12 cellular contexts compared by ENCODE assay signal in the genomic region with DNA sequence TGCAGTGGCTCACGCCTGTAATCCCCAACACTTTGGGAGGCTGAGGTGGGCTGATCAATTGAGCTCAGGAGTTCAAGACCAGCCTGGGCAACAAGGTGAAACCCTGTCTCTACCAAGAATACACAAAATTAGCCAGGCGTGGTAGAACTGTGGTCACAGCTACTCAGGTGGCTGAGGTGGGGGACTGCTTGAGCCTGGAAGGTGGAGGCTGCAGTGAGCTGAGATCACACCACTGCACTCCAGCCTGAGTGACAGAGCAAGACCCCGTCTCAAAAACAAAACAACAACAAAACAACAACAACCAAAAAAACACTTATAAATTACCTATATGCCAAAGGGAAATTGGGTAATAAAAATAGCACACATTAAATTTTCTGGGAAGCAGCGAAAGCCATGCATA.
A peak's percentile ranks its signal among the peaks of the same experiment; 100 is the strongest.
DNase-seq lines count a peak whose midpoint lies in the region; ATAC-seq, FAIRE-seq and TF ChIP-seq lines count a peak whose summit lies in the region.
"Had no signal": no experiment of that assay in that cellular context is flagged by ENCODE, and none has a peak within 500 bp of the region (broad histone marks: within the 10 kb centered on the region; RNA-seq: fewer than 3 reads in every experiment).

No MANE protein-coding gene starts in this region.

- H3K4me1 ChIP-seq in K562 (replicated peaks in 1 of 2; ENCODE audit: control insufficient read depth in 2 of 2, insufficient read depth in 2 of 2, low read length in 2 of 2) (peaks cover 19 to 30% of the 10 kb centered on the region in 2 experiments), upper lobe of left lung (peaks cover 24 to 50% (median 31%) of the 10 kb centered on the region in 4 donors), esophagus muscularis mucosa (peaks cover 48 to 95% (median 91%) of the 10 kb centered on the region in 4 donors)

- H3K36me3 ChIP-seq in K562 (ENCODE audit: control insufficient read depth, insufficient read depth, low read length) (no peaks in the 10 kb centered on the region; the same call in 2 of the 3 replicates), upper lobe of left lung (no peaks in the 10 kb centered on the region), esophagus muscularis mucosa (no peaks in the 10 kb centered on the region)
- H3K36me3 ChIP-seq: heart left ventricle, neural progenitor cell had no signal

- no TSS peak for BruUV-seq in K562 (replicated peaks; lab: Mats Ljungman, UMichigan)

- peak overlapping the region; percentile 95; the same call in 2 of the 3 replicates for H3K27ac ChIP-seq in K562 (ENCODE audit: extremely low read depth, low read depth, low read length)
- peak overlapping the region; percentile 4 to 80 (median 36) for H3K27ac ChIP-seq in upper lobe of left lung
- H3K27ac ChIP-seq in esophagus muscularis mucosa (replicated peaks in 1 of 4), result peak overlapping the region in 1 of 4 donors; percentile 55
- H3K27ac ChIP-seq: neural progenitor cell had no signal

- TF ChIP-seq EP300 in K562 (IDR thresholded peaks at IDR 0.05; ENCODE audit: low read length) (no peak), upper lobe of left lung (IDR thresholded peaks at IDR 0.05) (no peak), esophagus muscularis mucosa (IDR thresholded peaks at IDR 0.05) (no peak)

- intact Hi-C loops in cardiac septum (cut with DNase I), result no loop called here
- intact Hi-C loops in left cardiac atrium (cut with DNase I), result no loop called here
- intact Hi-C loops in K562 (cut with micrococcal nuclease), result no loop called here
- intact Hi-C loops in esophagus muscularis mucosa (cut with DNase I), result no loop called here

- H3K27me3 ChIP-seq in K562 (ENCODE audit: control insufficient read depth in 2 of 2, insufficient read depth in 2 of 2, low read length in 2 of 2) (no peaks in the 10 kb centered on the region), upper lobe of left lung (no peaks in the 10 kb centered on the region), esophagus muscularis mucosa (no peaks in the 10 kb centered on the region)
- H3K27me3 ChIP-seq: heart left ventricle, neural progenitor cell had no signal

- FAIRE-seq in K562 (lab: Jason Lieb, UNC), result no peak

- POLR2A ChIA-PET in K562 (lab: Yijun Ruan, JAX), result no interaction called here

- H3K79me2 ChIP-seq in K562 (ENCODE audit: control insufficient read depth, insufficient read depth, low read length), result peaks cover 57% of the 10 kb centered on the region

- in situ Hi-C loops in K562 (cut with MboI), result no loop called here

- WGBS in K562 (ENCODE audit: insufficient coverage, low coverage, missing lambda C conversion rate), result 42% methylated on average over 3 of the region's 4 CpGs
- WGBS in upper lobe of left lung, 2 donors, result 79 to 85% methylated on average over 4 of the region's 4 CpGs
- 97% methylated on average over 4 of the region's 4 CpGs for WGBS in esophagus muscularis mucosa

- DNase-seq in cardiac septum (ENCODE audit: low spot score) (peak; percentile 35), left cardiac atrium (no peak), K562 (ENCODE audit: extremely low read depth in 1 of 4, low spot score in 3 of 4) (no peak), upper lobe of left lung (no peak), esophagus muscularis mucosa (ENCODE audit: extremely low spot score) (no peak), amniotic stem cell (lab: John Stamatoyannopoulos, UW) (no peak), NCI-H1930 (lab: John Stamatoyannopoulos, UW) (no peak)
- DNase-seq: activated CD4-positive, alpha-beta T cell treated with anti-CD3 and anti-CD28 coated beads for 48 hours; MM.1S had no signal

- H3K9ac ChIP-seq in K562 (ENCODE audit: insufficient read depth in 1 of 2, low read depth in 2 of 2, low read length in 2 of 2), result no peak overlapping the region; a peak in 1 of 4 replicates
- H3K9ac ChIP-seq: neural progenitor cell had no signal

- H4K20me1 ChIP-seq in K562 (replicated peaks; ENCODE audit: control insufficient read depth, insufficient read depth, low read length), result no peaks in the 10 kb centered on the region; the same call in 1 of the 2 replicates

- no peak overlapping the region for H3K4me2 ChIP-seq in K562 (ENCODE audit: insufficient read depth, low read length)
- H3K4me2 ChIP-seq: neural progenitor cell had no signal

- no peaks in the 10 kb centered on the region for H3K9me3 ChIP-seq in K562 (replicated peaks; ENCODE audit: control insufficient read depth, insufficient read depth, low read depth, low read length)
- no peaks in the 10 kb centered on the region for H3K9me3 ChIP-seq in upper lobe of left lung
- H3K9me3 ChIP-seq in esophagus muscularis mucosa, result peaks cover 0 to 5% (median 0%) of the 10 kb centered on the region in 4 donors

- no peak overlapping the region for H2AFZ ChIP-seq in K562 (ENCODE audit: low read depth, low read length)
- H2AFZ ChIP-seq: neural progenitor cell had no signal

- no peak for TF ChIP-seq POLR2A in K562 (conservative IDR thresholded peaks at IDR 0.05)
- TF ChIP-seq POLR2A in upper lobe of left lung (IDR thresholded peaks at IDR 0.05), result no peak
- TF ChIP-seq POLR2A in esophagus muscularis mucosa (IDR thresholded peaks at IDR 0.05; ENCODE audit: low read depth), result no peak

- no peak overlapping the region for H3K4me3 ChIP-seq in K562
- H3K4me3 ChIP-seq in upper lobe of left lung, result no peak overlapping the region
- no peak overlapping the region for H3K4me3 ChIP-seq in esophagus muscularis mucosa
- H3K4me3 ChIP-seq: neural progenitor cell had no signal

- TF ChIP-seq CTCF in K562 (IDR thresholded peaks at IDR 0.05 in 2 of 3, conservative IDR thresholded peaks at IDR 0.05 in 1 of 3; ENCODE audit: insufficient read depth in 2 of 3, low read depth in 1 of 3, low read length in 3 of 3) (no peak), upper lobe of left lung (IDR thresholded peaks at IDR 0.05) (no peak), esophagus muscularis mucosa (IDR thresholded peaks at IDR 0.05) (no peak)

- CTCF ChIA-PET in K562 (lab: Yijun Ruan, JAX; ENCODE audit: low intra/inter-chr PET ratio), result no interaction called here

- no peak for TF ChIP-seq RAD21 in K562 (CRISPR knock-in tag; conservative IDR thresholded peaks at IDR 0.05 in 1 of 2, IDR thresholded peaks at IDR 0.05 in 1 of 2)

- no peak for ATAC-seq in left cardiac atrium
- peak; percentile 61 for ATAC-seq in HG03135 (IDR thresholded peaks at IDR 0.05; ENCODE audit: unreplicated experiment)
- no peak for ATAC-seq in K562
- ATAC-seq in upper lobe of left lung (ENCODE audit: low FRiP score in 2 of 2), result no peak

- H3K9me1 ChIP-seq in K562 (ENCODE audit: control insufficient read depth, insufficient read depth, low read length), result no peaks in the 10 kb centered on the region

TF ChIP-seq in K562, 482 proteins besides CTCF, POLR2A, EP300 and RAD21 (continues in another document):
- TF ChIP-seq ZNF699 (CRISPR knock-in tag; IDR thresholded peaks at IDR 0.05; ENCODE audit: insufficient replicate concordance) (no peak), CBX1 (IDR thresholded peaks at IDR 0.05; ENCODE audit: low read depth) (no peak), HDAC1 (IDR thresholded peaks at IDR 0.05) (no peak), ZNF165 (CRISPR knock-in tag; IDR thresholded peaks at IDR 0.05; ENCODE audit: borderline replicate concordance) (no peak), GATA2 (CRISPR knock-in tag; IDR thresholded peaks at IDR 0.05) (no peak), CHCHD3 (CRISPR knock-in tag; IDR thresholded peaks at IDR 0.05) (no peak), MYBL2 (IDR thresholded peaks at IDR 0.05; ENCODE audit: low read depth) (no peak), MYBL2 (CRISPR knock-in tag; IDR thresholded peaks at IDR 0.05; ENCODE audit: borderline replicate concordance) (no peak), SAFB (IDR thresholded peaks at IDR 0.05; ENCODE audit: borderline replicate concordance, low read depth, low read length) (no peak), HOXB6 (CRISPR knock-in tag; IDR thresholded peaks at IDR 0.05; ENCODE audit: borderline replicate concordance) (no peak), ZNF217 (CRISPR knock-in tag; IDR thresholded peaks at IDR 0.05) (no peak)
- TF ChIP-seq, protein P1, sequence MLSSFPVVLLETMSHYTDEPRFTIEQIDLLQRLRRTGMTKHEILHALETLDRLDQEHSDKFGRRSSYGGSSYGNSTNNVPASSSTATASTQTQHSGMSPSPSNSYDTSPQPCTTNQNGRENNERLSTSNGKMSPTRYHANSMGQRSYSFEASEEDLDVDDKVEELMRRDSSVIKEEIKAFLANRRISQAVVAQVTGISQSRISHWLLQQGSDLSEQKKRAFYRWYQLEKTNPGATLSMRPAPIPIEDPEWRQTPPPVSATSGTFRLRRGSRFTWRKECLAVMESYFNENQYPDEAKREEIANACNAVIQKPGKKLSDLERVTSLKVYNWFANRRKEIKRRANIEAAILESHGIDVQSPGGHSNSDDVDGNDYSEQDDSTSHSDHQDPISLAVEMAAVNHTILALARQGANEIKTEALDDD (IDR thresholded peaks at IDR 0.05), result no peak
- TF ChIP-seq, protein P2, sequence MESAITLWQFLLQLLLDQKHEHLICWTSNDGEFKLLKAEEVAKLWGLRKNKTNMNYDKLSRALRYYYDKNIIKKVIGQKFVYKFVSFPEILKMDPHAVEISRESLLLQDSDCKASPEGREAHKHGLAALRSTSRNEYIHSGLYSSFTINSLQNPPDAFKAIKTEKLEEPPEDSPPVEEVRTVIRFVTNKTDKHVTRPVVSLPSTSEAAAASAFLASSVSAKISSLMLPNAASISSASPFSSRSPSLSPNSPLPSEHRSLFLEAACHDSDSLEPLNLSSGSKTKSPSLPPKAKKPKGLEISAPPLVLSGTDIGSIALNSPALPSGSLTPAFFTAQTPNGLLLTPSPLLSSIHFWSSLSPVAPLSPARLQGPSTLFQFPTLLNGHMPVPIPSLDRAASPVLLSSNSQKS (CRISPR knock-in tag; IDR thresholded peaks at IDR 0.05), result no peak
- TF ChIP-seq, protein P3, sequence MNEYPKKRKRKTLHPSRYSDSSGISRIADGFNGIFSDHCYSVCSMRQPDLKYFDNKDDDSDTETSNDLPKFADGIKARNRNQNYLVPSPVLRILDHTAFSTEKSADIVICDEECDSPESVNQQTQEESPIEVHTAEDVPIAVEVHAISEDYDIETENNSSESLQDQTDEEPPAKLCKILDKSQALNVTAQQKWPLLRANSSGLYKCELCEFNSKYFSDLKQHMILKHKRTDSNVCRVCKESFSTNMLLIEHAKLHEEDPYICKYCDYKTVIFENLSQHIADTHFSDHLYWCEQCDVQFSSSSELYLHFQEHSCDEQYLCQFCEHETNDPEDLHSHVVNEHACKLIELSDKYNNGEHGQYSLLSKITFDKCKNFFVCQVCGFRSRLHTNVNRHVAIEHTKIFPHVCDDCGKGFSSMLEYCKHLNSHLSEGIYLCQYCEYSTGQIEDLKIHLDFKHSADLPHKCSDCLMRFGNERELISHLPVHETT (CRISPR knock-in tag; conservative IDR thresholded peaks at IDR 0.05 in 1 of 2, IDR thresholded peaks at IDR 0.05 in 1 of 2), result no peak
